ENCODE assay signal across 21 cellular contexts in genomic region chr16:31087971-31088370, GRCh38.
"Had no signal": no experiment of that assay in that cellular context is flagged by ENCODE, and none has a peak within 500 bp of the region (broad histone marks: within the 10 kb centered on the region; RNA-seq: fewer than 3 reads in every experiment).

No MANE protein-coding gene starts in this region.

- H3K27ac Mint-ChIP-seq: activated CD4-positive, alpha-beta memory T cell treated with anti-CD3 and anti-CD28 coated beads for 36 hours; activated naive CD4-positive, alpha-beta T cell treated with anti-CD3 and anti-CD28 coated beads, Interleukin-2, amount 10 ng/mL, durations not matched to agents 7 days and 5 days; activated naive CD8-positive, alpha-beta T cell treated with anti-CD3 and anti-CD28 coated beads, Interleukin-2, amount 10 ng/mL, durations not matched to agents 7 days and 5 days; activated T-helper 1 cell treated with anti-CD3 and anti-CD28 coated beads, Interleukin-12 subunit alpha, Interleukin-12 subunit beta, Interleukin-2, Interleukin-4 antibody, amounts not matched to agents 30 ng/mL and 10 ng/mL and 1 ng/mL, durations not matched to agents 14 hours and 24 hours and 36 hours; T-helper 2 cell treated with Interferon-gamma antibody and Interleukin-4, amounts not matched to agents 5 μg/mL and 100 μg/mL, for 36 hours had no signal

- H3K9me3 Mint-ChIP-seq: activated CD4-positive, alpha-beta memory T cell treated with anti-CD3 and anti-CD28 coated beads for 36 hours; activated naive CD4-positive, alpha-beta T cell treated with anti-CD3 and anti-CD28 coated beads, Interleukin-2, amount 10 ng/mL, durations not matched to agents 7 days and 5 days; activated naive CD8-positive, alpha-beta T cell treated with anti-CD3 and anti-CD28 coated beads, Interleukin-2, amount 10 ng/mL, durations not matched to agents 7 days and 5 days; activated T-helper 1 cell treated with anti-CD3 and anti-CD28 coated beads, Interleukin-12 subunit alpha, Interleukin-12 subunit beta, Interleukin-2, Interleukin-4 antibody, amounts not matched to agents 30 ng/mL and 10 ng/mL and 1 ng/mL, durations not matched to agents 14 hours and 24 hours and 36 hours; immature natural killer cell; naive thymus-derived CD4-positive, alpha-beta T cell; T-helper 2 cell treated with Interferon-gamma antibody and Interleukin-4, amounts not matched to agents 5 μg/mL and 100 μg/mL, for 36 hours had no signal

- H3K4me1 Mint-ChIP-seq: immature natural killer cell had no signal

- H3K4me3 Mint-ChIP-seq: activated CD4-positive, alpha-beta memory T cell treated with anti-CD3 and anti-CD28 coated beads for 36 hours; activated naive CD4-positive, alpha-beta T cell treated with anti-CD3 and anti-CD28 coated beads, Interleukin-2, amount 10 ng/mL, durations not matched to agents 7 days and 5 days; activated naive CD8-positive, alpha-beta T cell treated with anti-CD3 and anti-CD28 coated beads, Interleukin-2, amount 10 ng/mL, durations not matched to agents 7 days and 5 days; activated T-helper 1 cell treated with anti-CD3 and anti-CD28 coated beads, Interleukin-12 subunit alpha, Interleukin-12 subunit beta, Interleukin-2, Interleukin-4 antibody, amounts not matched to agents 30 ng/mL and 10 ng/mL and 1 ng/mL, durations not matched to agents 14 hours and 24 hours and 36 hours; immature natural killer cell; naive thymus-derived CD4-positive, alpha-beta T cell; T-helper 2 cell treated with Interferon-gamma antibody and Interleukin-4, amounts not matched to agents 5 μg/mL and 100 μg/mL, for 36 hours had no signal

- H3K27me3 Mint-ChIP-seq: activated CD4-positive, alpha-beta memory T cell treated with anti-CD3 and anti-CD28 coated beads for 36 hours; activated naive CD4-positive, alpha-beta T cell treated with anti-CD3 and anti-CD28 coated beads, Interleukin-2, amount 10 ng/mL, durations not matched to agents 7 days and 5 days; activated naive CD8-positive, alpha-beta T cell treated with anti-CD3 and anti-CD28 coated beads, Interleukin-2, amount 10 ng/mL, durations not matched to agents 7 days and 5 days; naive thymus-derived CD4-positive, alpha-beta T cell had no signal

- DNase-seq: activated CD4-positive, alpha-beta memory T cell treated with anti-CD3 and anti-CD28 coated beads for 36 hours; activated CD4-positive, alpha-beta T cell treated with anti-CD3 and anti-CD28 coated beads for 4 hours; activated CD8-positive, alpha-beta memory T cell treated with anti-CD3 and anti-CD28 coated beads, Interleukin-2, amount 50 U/mL, for 4 hours; activated gamma-delta T cell; activated naive CD4-positive, alpha-beta T cell treated with anti-CD3 and anti-CD28 coated beads, Interleukin-2, amount 10 ng/mL, durations not matched to agents 7 days and 5 days; activated naive CD8-positive, alpha-beta T cell treated with anti-CD3 and anti-CD28 coated beads, Interleukin-2, amount 10 ng/mL, durations not matched to agents 7 days and 5 days; activated T-cell treated with anti-CD3 and anti-CD28 coated beads, Interleukin-2, amount 50 U/mL, for 1 hour; foreskin keratinocyte; hypothalamus; immature natural killer cell; kidney; left colon; midbrain; naive thymus-derived CD4-positive, alpha-beta T cell; stimulated activated naive CD4-positive, alpha-beta T cell; tibial artery; upper lobe of right lung had no signal

- ATAC-seq: foreskin keratinocyte; heart left ventricle; left colon; naive thymus-derived CD4-positive, alpha-beta T cell; psoas muscle; upper lobe of right lung had no signal
